Comparison of ENCODE assay signal across 22 cellular contexts in genomic region chr15:80992436-80992835, GRCh38.
"Had no signal": no experiment of that assay in that cellular context is flagged by ENCODE, and none has a peak within 500 bp of the region (broad histone marks: within the 10 kb centered on the region; RNA-seq: fewer than 3 reads in every experiment).

No MANE protein-coding gene starts in this region.

- ATAC-seq: activated CD4-positive, alpha-beta T cell treated with anti-CD3 and anti-CD28 coated beads for 36 hours; left ventricle myocardium superior; mucosa of descending colon; WTC11 had no signal

- H3K27me3 Mint-ChIP-seq: activated CD4-positive, alpha-beta T cell treated with anti-CD3 and anti-CD28 coated beads for 36 hours; activated naive CD8-positive, alpha-beta T cell treated with anti-CD3 and anti-CD28 coated beads, Interleukin-2, amount 10 ng/mL, durations not matched to agents 7 days and 5 days; memory B cell; naive B cell had no signal

- H3K9me3 ChIP-seq: mucosa of descending colon, prostate gland, right atrium auricular region, thyroid gland had no signal

- H3K27me3 ChIP-seq: neural progenitor cell, right atrium auricular region, thyroid gland had no signal

- H3K4me1 ChIP-seq: prostate gland had no signal

- H3K36me3 ChIP-seq: neural progenitor cell, prostate gland, right atrium auricular region, thyroid gland had no signal

- H3K4me2 ChIP-seq: neural progenitor cell had no signal

- DNase-seq: activated CD4-positive, alpha-beta T cell treated with anti-CD3 and anti-CD28 coated beads for 36 hours; activated CD4-positive, alpha-beta T cell treated with anti-CD3 and anti-CD28 coated beads, Interleukin-2, amount 50 U/mL, for 48 hours; activated naive CD8-positive, alpha-beta T cell treated with anti-CD3 and anti-CD28 coated beads, Interleukin-2, amount 10 ng/mL, durations not matched to agents 7 days and 5 days; cerebellar nuclear complex; cortex of kidney; head of caudate nucleus; kidney; left ventricle myocardium superior; mucosa of descending colon; naive B cell; stimulated activated CD4-positive, alpha-beta T cell treated with anti-CD3 and anti-CD28 coated beads, Interleukin-2, amount 100 ng/mL, for 24 hours; stimulated activated naive CD4-positive, alpha-beta T cell treated with Interleukin-2 at 50 U/mL for 16 hours; thyroid gland had no signal

- H3K4me3 Mint-ChIP-seq: activated CD4-positive, alpha-beta T cell treated with anti-CD3 and anti-CD28 coated beads for 36 hours; activated naive CD8-positive, alpha-beta T cell treated with anti-CD3 and anti-CD28 coated beads, Interleukin-2, amount 10 ng/mL, durations not matched to agents 7 days and 5 days; activated T-helper 1 cell treated with anti-CD3 and anti-CD28 coated beads, Interleukin-12 subunit alpha, Interleukin-12 subunit beta, Interleukin-2, Interleukin-4 antibody, amounts not matched to agents 30 ng/mL and 10 ng/mL and 1 ng/mL, durations not matched to agents 14 hours and 24 hours and 36 hours; memory B cell; neural progenitor cell; WTC11 had no signal

- H3K9me3 Mint-ChIP-seq: activated naive CD8-positive, alpha-beta T cell treated with anti-CD3 and anti-CD28 coated beads, Interleukin-2, amount 10 ng/mL, durations not matched to agents 7 days and 5 days; activated T-helper 1 cell treated with anti-CD3 and anti-CD28 coated beads, Interleukin-12 subunit alpha, Interleukin-12 subunit beta, Interleukin-2, Interleukin-4 antibody, amounts not matched to agents 30 ng/mL and 10 ng/mL and 1 ng/mL, durations not matched to agents 14 hours and 24 hours and 36 hours; WTC11 had no signal

- H3K27ac Mint-ChIP-seq: activated CD4-positive, alpha-beta T cell treated with anti-CD3 and anti-CD28 coated beads for 36 hours; activated naive CD8-positive, alpha-beta T cell treated with anti-CD3 and anti-CD28 coated beads, Interleukin-2, amount 10 ng/mL, durations not matched to agents 7 days and 5 days; activated T-helper 1 cell treated with anti-CD3 and anti-CD28 coated beads, Interleukin-12 subunit alpha, Interleukin-12 subunit beta, Interleukin-2, Interleukin-4 antibody, amounts not matched to agents 30 ng/mL and 10 ng/mL and 1 ng/mL, durations not matched to agents 14 hours and 24 hours and 36 hours; memory B cell; naive B cell; neural progenitor cell; WTC11 had no signal

- H3K4me3 ChIP-seq: mucosa of descending colon, neural progenitor cell, prostate gland, right atrium auricular region, thyroid gland had no signal

- FAIRE-seq: endometrium, frontal cortex, kidney had no signal

- H2AFZ ChIP-seq: neural progenitor cell had no signal

- H3K27ac ChIP-seq: neural progenitor cell, prostate gland had no signal

- H3K9ac ChIP-seq: neural progenitor cell had no signal

- H3K36me3 Mint-ChIP-seq: brain, naive B cell, neural progenitor cell, WTC11 had no signal
